Comparison of ENCODE assay signal across 8 cellular contexts in the genomic region with DNA sequence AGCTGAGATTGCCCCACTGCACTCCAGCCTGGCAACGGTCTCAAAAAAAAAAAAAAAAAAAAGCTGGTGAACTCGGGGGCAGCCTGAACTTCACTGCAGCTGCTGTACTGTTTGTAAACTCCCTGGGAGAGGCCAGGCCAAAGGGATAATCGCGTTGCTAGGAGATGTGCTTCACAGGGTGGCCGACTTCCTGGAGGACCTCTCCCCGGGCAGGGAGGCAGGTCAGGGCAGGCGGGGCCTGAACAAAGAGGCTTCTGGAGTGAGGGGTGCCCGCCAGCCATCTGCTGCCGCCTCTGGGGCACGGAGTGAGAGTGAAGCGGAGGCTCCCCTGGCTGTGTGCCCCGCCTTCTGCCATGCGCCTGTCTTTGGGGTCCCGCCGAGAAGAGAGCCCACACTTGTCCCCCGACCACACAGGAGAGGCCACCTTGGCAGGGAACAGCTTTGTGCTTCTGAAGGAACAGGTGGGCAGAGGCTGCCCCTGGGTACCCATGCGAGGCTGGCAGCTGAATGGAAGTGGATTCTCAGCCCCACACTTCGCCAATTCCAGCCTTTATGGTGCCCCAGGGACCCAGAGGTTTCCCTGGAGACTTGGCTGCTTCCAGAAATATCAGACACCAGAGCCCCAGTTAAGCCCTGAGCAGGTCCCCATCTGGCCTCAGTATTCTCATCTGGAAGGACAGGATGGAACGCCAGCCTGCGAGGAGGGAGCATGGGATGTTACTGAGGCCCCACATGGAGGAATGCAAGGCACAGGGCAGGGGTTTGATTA. TPM values are rescaled to one million over a fixed set of nuclear protein-coding genes. Genes with fewer than 3 reads are reported as not detected.
DNase-seq lines count a peak whose midpoint lies in the region; ATAC-seq and TF ChIP-seq lines count a peak whose summit lies in the region.

No MANE protein-coding gene starts in this region.

- H3K27ac Mint-ChIP-seq in activated naive CD8-positive, alpha-beta T cell treated with anti-CD3 and anti-CD28 coated beads, Interleukin-2, amount 50 U/mL, for 24 hours, result no peak overlapping the region

- H3K27ac ChIP-seq in ovary, result peak overlapping the region; percentile 44 to 51

- H3K4me1 ChIP-seq in ovary (ENCODE audit: insufficient read depth), result peaks cover 20% of the 10 kb centered on the region

- WGBS in ovary, 3 donors, result 26 to 38% (median 30%) methylated on average over 20 of the region's 20 CpGs

- H3K9me3 Mint-ChIP-seq in activated naive CD8-positive, alpha-beta T cell treated with anti-CD3 and anti-CD28 coated beads, Interleukin-2, amount 50 U/mL, for 24 hours, result no peaks in the 10 kb centered on the region

- TF ChIP-seq POLR2A in ovary (IDR thresholded peaks at IDR 0.05), result no peak

- DNase-seq in DMS153 treated with DMSO at 0.1 percent for 48 hours (lab: John Stamatoyannopoulos, UW; ENCODE audit: unreplicated experiment), result peak; percentile 95
- peak; percentile 80 for DNase-seq in NCI-H510A treated with DMSO at 0.1 percent for 48 hours (lab: John Stamatoyannopoulos, UW)
- DNase-seq in ovary, result peak; percentile 70 to 83 (median 76)
- no peak for DNase-seq in G401 (ENCODE audit: low spot score)
- no peak for DNase-seq in activated naive CD8-positive, alpha-beta T cell treated with anti-CD3 and anti-CD28 coated beads, Interleukin-2, amount 50 U/mL, for 24 hours

- no peak for TF ChIP-seq EP300 in ovary (IDR thresholded peaks at IDR 0.05)

- H3K9me3 ChIP-seq in ovary, result no peaks in the 10 kb centered on the region

- no peaks in the 10 kb centered on the region for H3K27me3 Mint-ChIP-seq in activated naive CD8-positive, alpha-beta T cell treated with anti-CD3 and anti-CD28 coated beads, Interleukin-2, amount 50 U/mL, for 24 hours

- in situ Hi-C loops in G401 (cut with HindIII; ENCODE audit: low sequenced_read_pairs), result no loop called here

- H3K4me1 Mint-ChIP-seq in activated naive CD8-positive, alpha-beta T cell treated with anti-CD3 and anti-CD28 coated beads, Interleukin-2, amount 50 U/mL, for 24 hours, result no peaks in the 10 kb centered on the region

- no peak overlapping the region for H3K4me3 Mint-ChIP-seq in activated naive CD8-positive, alpha-beta T cell treated with anti-CD3 and anti-CD28 coated beads, Interleukin-2, amount 50 U/mL, for 24 hours

- no peak overlapping the region for H3K4me3 ChIP-seq in ovary

- no peaks in the 10 kb centered on the region for H3K27me3 ChIP-seq in ovary

- H3K36me3 Mint-ChIP-seq in activated naive CD8-positive, alpha-beta T cell treated with anti-CD3 and anti-CD28 coated beads, Interleukin-2, amount 50 U/mL, for 24 hours (ENCODE audit: low read depth), result peaks cover 7% of the 10 kb centered on the region

- intact Hi-C loops in ovary (cut with DNase I), result loop anchor here in 1 of 4 donors (10.0 kb wide), 1 partner anchor 168 kb away; no protein-coding TSS in a partner anchor

- peak; percentile 55 for ATAC-seq in esophagus mucosa
- ATAC-seq in HG02610 (IDR thresholded peaks at IDR 0.05; ENCODE audit: unreplicated experiment), result no peak
- ATAC-seq in HG03159 (IDR thresholded peaks at IDR 0.05; ENCODE audit: unreplicated experiment), result no peak
- no peak for ATAC-seq in activated naive CD8-positive, alpha-beta T cell treated with anti-CD3 and anti-CD28 coated beads, Interleukin-2, amount 50 U/mL, for 24 hours

- no peaks in the 10 kb centered on the region for H3K36me3 ChIP-seq in ovary

- TF ChIP-seq CTCF in ovary (IDR thresholded peaks at IDR 0.05), result no peak

RNA-seq across cellular contexts. Expression of gene TMEM184B, which starts 29.6 kb away (rescaled TPM):
- total RNA-seq in esophagus mucosa (22.6 TPM), ovary (10 to 100 TPM; 24.9 to 48.3 (median 38.6) TPM)
- 10 to 100 TPM; 15.3 to 30.3 TPM for polyA plus RNA-seq in ovary
- 16.2 and 20.5 TPM in 2 replicates for total RNA-seq in G401 (2014; rRNA removed; shearing (Covaris generic))

RNA-seq across cellular contexts. Expression of gene MAFF, which starts 41.4 kb away (rescaled TPM):
- total RNA-seq in esophagus mucosa (35.6 TPM), ovary (100 to 1,000 TPM in 1 of 7 donors, 10 to 100 TPM in 6; 15.0 to 153 (median 19.4) TPM)
- 10 to 100 TPM; 13.3 to 25.2 TPM for polyA plus RNA-seq in ovary
- 10.5 and 11.9 TPM in 2 replicates for total RNA-seq in G401 (2014; rRNA removed; shearing (Covaris generic))

Comparison
In these comparisons a context has a peak if more than half of its experiments do, and no peak if none do; other contexts are left out.
1. DNase-seq: peak in DMS153 treated with DMSO at 0.1 percent for 48 hours (single experiment), NCI-H510A treated with DMSO at 0.1 percent for 48 hours (single experiment) and ovary (5 of 5); none in G401 (single experiment) and activated naive CD8-positive, alpha-beta T cell treated with anti-CD3 and anti-CD28 coated beads, Interleukin-2, amount 50 U/mL, for 24 hours (single experiment).